Comparison of ENCODE assay signal across 8 cellular contexts in genomic region chr9:126860757-126861466, GRCh38. TPM values are rescaled to one million over a fixed set of nuclear protein-coding genes. Genes with fewer than 3 reads are reported as not detected.
DNase-seq lines count a peak whose midpoint lies in the region; ATAC-seq and TF ChIP-seq lines count a peak whose summit lies in the region.

No MANE protein-coding gene starts in this region.

- peak overlapping the region; percentile 62 for H3K27ac ChIP-seq in mammary epithelial cell (ENCODE audit: insufficient read depth, low read depth, low read length)
- H3K27ac ChIP-seq in stomach = peak overlapping the region; percentile 86 to 96 (median 94)

- peaks cover 50% of the 10 kb centered on the region for H3K79me2 ChIP-seq in mammary epithelial cell (ENCODE audit: insufficient read depth, low read length)

- H3K27me3 ChIP-seq in mammary epithelial cell (ENCODE audit: insufficient read depth, low read length) = no peaks in the 10 kb centered on the region
- H3K27me3 ChIP-seq in stomach = no peaks in the 10 kb centered on the region

- TF ChIP-seq EP300 in stomach (IDR thresholded peaks at IDR 0.05) = no peak

- dilution Hi-C loops in mammary epithelial cell (cut with HindIII; ENCODE audit: low sequenced_read_pairs) = no loop called here

- H3K9me3 ChIP-seq in mammary epithelial cell (replicated peaks; ENCODE audit: insufficient read depth, low read length) (no peaks in the 10 kb centered on the region), stomach (no peaks in the 10 kb centered on the region)

- WGBS in mammary epithelial cell (ENCODE audit: low coverage, missing lambda C conversion rate) = 4% methylated on average over 20 of the region's 71 CpGs
- 0 to 2% (median 0%) methylated on average over 6 to 71 of the region's 71 CpGs for WGBS in stomach, 5 donors

- DNase-seq in NCI-H2227 (lab: John Stamatoyannopoulos, UW; ENCODE audit: unreplicated experiment) = peak; percentile 27
- no peak for DNase-seq in NCI-H2227 treated with DMSO at 0.1 percent for 48 hours (lab: John Stamatoyannopoulos, UW)
- DNase-seq in RPMI7951 (ENCODE audit: low read depth) = peak; percentile 13
- peak; percentile 33 for DNase-seq in mammary epithelial cell
- no peak for DNase-seq in left lobe of liver (ENCODE audit: low spot score)
- peak; percentile 49 for DNase-seq in stomach
- DNase-seq in effector CD8-positive, alpha-beta T cell (lab: John Stamatoyannopoulos, UW) = no peak

- H4K20me1 ChIP-seq in mammary epithelial cell (ENCODE audit: insufficient read depth, low read length) = no peaks in the 10 kb centered on the region

- in situ Hi-C loops in mammary epithelial cell (cut with MboI; ENCODE audit: low sequenced_read_pairs in 2 of 2) = no loop called here

- H3K9ac ChIP-seq in mammary epithelial cell (ENCODE audit: insufficient read depth, low read length) = peak overlapping the region; percentile 64

- ATAC-seq in HG02885 (IDR thresholded peaks at IDR 0.05; ENCODE audit: poor library complexity, unreplicated experiment) (peak; percentile 34), left lobe of liver (peak; percentile 74)

- no peak for TF ChIP-seq POLR2A in stomach (IDR thresholded peaks at IDR 0.05)

- H2AFZ ChIP-seq in mammary epithelial cell (ENCODE audit: low read depth, low read length) = peak overlapping the region; percentile 89

- H3K36me3 ChIP-seq in mammary epithelial cell (ENCODE audit: insufficient read depth, low read length) (peaks cover 9% of the 10 kb centered on the region), stomach (peaks cover 9 to 24% (median 23%) of the 10 kb centered on the region in 4 donors)

- TF ChIP-seq CTCF in mammary epithelial cell (conservative IDR thresholded peaks at IDR 0.05 in 1 of 2, IDR thresholded peaks at IDR 0.05 in 1 of 2; ENCODE audit: extremely low read depth in 1 of 2, insufficient read depth in 1 of 2, low read depth in 1 of 2, low read length in 2 of 2) (no peak), stomach (IDR thresholded peaks at IDR 0.05) (no peak)

- no TSS peak for BruUV-seq in mammary epithelial cell (replicated peaks; lab: Mats Ljungman, UMichigan)

- intact Hi-C loops in mammary epithelial cell (cut with micrococcal nuclease) (loop anchor here (1.0 kb wide), 1 partner anchor 53 kb away; the partner anchor contains the start of gene RALGPS1), stomach (cut with DNase I; ENCODE audit: low total_unique reads) (no loop called here)

- H3K4me1 ChIP-seq in mammary epithelial cell (ENCODE audit: insufficient read depth, low read length) (peaks cover 14% of the 10 kb centered on the region), stomach (peaks cover 30 to 58% (median 47%) of the 10 kb centered on the region in 4 donors)

- H3K4me3 ChIP-seq in mammary epithelial cell (replicated peaks in 1 of 3; ENCODE audit: insufficient read depth in 1 of 3, low read depth in 2 of 3, low read length in 3 of 3) (peak overlapping the region; percentile 65 to 84 (median 71)), stomach (peak overlapping the region; percentile 89 to 97 (median 94))

- CTCF ChIA-PET in mammary epithelial cell (lab: Charles Lee; ENCODE audit: low non-redundant PET) = no interaction called here

- H3K4me2 ChIP-seq in mammary epithelial cell (ENCODE audit: insufficient read depth, low read depth, low read length) = peak overlapping the region; percentile 98

RNA-seq across cellular contexts. Expression of gene ZBTB34, which starts 0.5 kb away (rescaled TPM):
- total RNA-seq in RPMI7951 (2014; rRNA removed; shearing (Covaris generic)) = 2.6 and 4.0 TPM in 2 replicates
- total RNA-seq in mammary epithelial cell (10 to 100 TPM in 1 of 2 donors, 1 to 10 TPM in 1; 5.1 to 10.3 TPM), left lobe of liver (2.7 TPM), stomach (10 to 100 TPM in 4 of 5 donors, 1 to 10 TPM in 1; 8.5 to 25.7 (median 14.0) TPM)
- polyA plus RNA-seq in mammary epithelial cell (3.4 TPM), stomach (1 to 10 TPM in 2 of 3 donors, under 1 TPM in 1; 0.92 to 1.5 (median 1.5) TPM)
- polyA minus RNA-seq in mammary epithelial cell = 7.0 TPM

RNA-seq across cellular contexts. Expression of gene RALGPS1, which starts 53.7 kb away (rescaled TPM):
- total RNA-seq in RPMI7951 (2014; rRNA removed; shearing (Covaris generic)) = 1.6 and 4.0 TPM in 2 replicates
- total RNA-seq in mammary epithelial cell = under 1 TPM; 0.83 to 0.94 TPM
- polyA plus RNA-seq in mammary epithelial cell = 0.39 TPM
- polyA minus RNA-seq in mammary epithelial cell = not detected
- total RNA-seq in left lobe of liver = 3.2 TPM
- total RNA-seq in stomach = 100 to 1,000 TPM in 1 of 5 donors, 10 to 100 TPM in 4; 38.9 to 150 (median 68.8) TPM
- 10 to 100 TPM in 1 of 3 donors, 1 to 10 TPM in 2; 4.7 to 20.2 (median 9.1) TPM for polyA plus RNA-seq in stomach

RNA-seq across cellular contexts. Expression of gene ZBTB43, which starts 56.1 kb away (rescaled TPM):
- 3.8 and 4.1 TPM in 2 replicates for total RNA-seq in RPMI7951 (2014; rRNA removed; shearing (Covaris generic))
- total RNA-seq in mammary epithelial cell = 10 to 100 TPM; 24.0 to 32.4 TPM
- polyA plus RNA-seq in mammary epithelial cell = 7.0 TPM
- polyA minus RNA-seq in mammary epithelial cell = 6.4 TPM
- total RNA-seq in left lobe of liver = 8.2 TPM
- total RNA-seq in stomach = 100 to 1,000 TPM in 1 of 5 donors, 10 to 100 TPM in 3, 1 to 10 TPM in 1; 2.0 to 114 (median 15.5) TPM
- 1 to 10 TPM; 1.8 to 2.9 (median 2.4) TPM for polyA plus RNA-seq in stomach

Comparison
In these comparisons a context has a peak if more than half of its experiments do, and no peak if none do; other contexts are left out.
1. DNase-seq: peak in NCI-H2227 (single experiment), RPMI7951 (single experiment), mammary epithelial cell (single experiment) and stomach (single experiment); none in NCI-H2227 treated with DMSO at 0.1 percent for 48 hours (single experiment), left lobe of liver (single experiment) and effector CD8-positive, alpha-beta T cell (single experiment).